ENCODE assay signal across 19 cellular contexts in genomic region chr1:231807498-231807897, GRCh38.
DNase-seq lines count a peak whose midpoint lies in the region; ATAC-seq and TF ChIP-seq lines count a peak whose summit lies in the region.
"Had no signal": no experiment of that assay in that cellular context is flagged by ENCODE, and none has a peak within 500 bp of the region (broad histone marks: within the 10 kb centered on the region; RNA-seq: fewer than 3 reads in every experiment).

No MANE protein-coding gene starts in this region.

- peaks cover 8% of the 10 kb centered on the region for H3K9me3 Mint-ChIP-seq in MCF 10A (ENCODE audit: unreplicated experiment)
- H3K9me3 Mint-ChIP-seq: activated CD8-positive, alpha-beta T cell treated with anti-CD3 and anti-CD28 coated beads for 36 hours; effector memory CD8-positive, alpha-beta T cell; natural killer cell had no signal

- intact Hi-C loops in MCF 10A (cut with micrococcal nuclease) = no loop called here
- intact Hi-C loops in breast epithelium (cut with DNase I; ENCODE audit: low total_unique reads) = no loop called here
- intact Hi-C loops in prostate gland (cut with DNase I) = no loop called here
- intact Hi-C loops in ovary (cut with DNase I) = no loop called here

- H3K27me3 Mint-ChIP-seq in MCF 10A (ENCODE audit: insufficient read depth, unreplicated experiment) = no peaks in the 10 kb centered on the region
- H3K27me3 Mint-ChIP-seq: activated CD8-positive, alpha-beta T cell treated with anti-CD3 and anti-CD28 coated beads for 36 hours had no signal

- ATAC-seq in HG03439 (IDR thresholded peaks at IDR 0.05; ENCODE audit: unreplicated experiment) = no peak
- ATAC-seq: effector memory CD8-positive, alpha-beta T cell; natural killer cell had no signal

- H3K4me1 ChIP-seq in breast epithelium (no peaks in the 10 kb centered on the region), prostate gland (replicated peaks) (no peaks in the 10 kb centered on the region), ovary (ENCODE audit: insufficient read depth) (no peaks in the 10 kb centered on the region)
- H3K4me1 ChIP-seq: pancreas had no signal

- no peak overlapping the region for H3K4me3 Mint-ChIP-seq in MCF 10A (ENCODE audit: unreplicated experiment)
- H3K4me3 Mint-ChIP-seq: activated CD8-positive, alpha-beta T cell treated with anti-CD3 and anti-CD28 coated beads for 36 hours; effector memory CD8-positive, alpha-beta T cell; natural killer cell had no signal

- no peak for DNase-seq in MCF 10A (ENCODE audit: unreplicated experiment)
- no peak for DNase-seq in breast epithelium (ENCODE audit: low spot score in 2 of 2)
- DNase-seq in NCI-H146 (lab: John Stamatoyannopoulos, UW) = peak; percentile 52
- peak; percentile 7 for DNase-seq in NCI-H69 (lab: John Stamatoyannopoulos, UW)
- DNase-seq in prostate gland (ENCODE audit: low spot score) = peak; percentile 15
- no peak for DNase-seq in ureter (ENCODE audit: low spot score)
- DNase-seq in ovary = no peak
- DNase-seq: activated CD4-positive, CD25-positive, alpha-beta regulatory T cell; activated CD8-positive, alpha-beta T cell treated with anti-CD3 and anti-CD28 coated beads for 36 hours; effector memory CD8-positive, alpha-beta T cell; esophagus squamous epithelium; GF-D8; natural killer cell; RPMI8226; T1000 had no signal

- 42% methylated on average over 2 of the region's 2 CpGs for WGBS in prostate gland
- WGBS in ovary, 3 donors = 69 to 81% (median 72%) methylated on average over 2 of the region's 2 CpGs

- BruUV-seq in MCF 10A (replicated peaks; lab: Mats Ljungman, UMichigan) = no TSS peak

- POLR2A ChIA-PET in MCF 10A (lab: Yijun Ruan, JAX) = interaction anchor here (1.0 kb wide), 1 partner anchor 10 kb away, joined by 3 read pairs; no protein-coding TSS in a partner anchor

- CTCF ChIA-PET in MCF 10A (lab: Yijun Ruan, JAX) = interaction anchor here (0.7 to 2.3 kb wide), 9 partner anchors 10 to 125 kb away, joined by 3 to 13 read pairs (median 5); no protein-coding TSS in a partner anchor

- H3K4me1 Mint-ChIP-seq in MCF 10A (ENCODE audit: insufficient read depth, unreplicated experiment) = peaks cover 28% of the 10 kb centered on the region
- H3K4me1 Mint-ChIP-seq: natural killer cell had no signal

- no peaks in the 10 kb centered on the region for H3K36me3 Mint-ChIP-seq in MCF 10A (ENCODE audit: insufficient read depth, unreplicated experiment)
- H3K36me3 Mint-ChIP-seq: natural killer cell had no signal

- H3K9me3 ChIP-seq in breast epithelium = peaks cover 0 to 5% of the 10 kb centered on the region in 2 donors
- no peaks in the 10 kb centered on the region for H3K9me3 ChIP-seq in prostate gland
- no peaks in the 10 kb centered on the region for H3K9me3 ChIP-seq in ovary
- H3K9me3 ChIP-seq: esophagus squamous epithelium, pancreas, suprapubic skin had no signal

- TF ChIP-seq EP300 in ovary (IDR thresholded peaks at IDR 0.05) = no peak

- H3K27ac ChIP-seq in breast epithelium (no peak overlapping the region), prostate gland (no peak overlapping the region), ovary (no peak overlapping the region)
- H3K27ac ChIP-seq: C4-2B, esophagus squamous epithelium, pancreas, suprapubic skin had no signal

- TF ChIP-seq POLR2A in breast epithelium (IDR thresholded peaks at IDR 0.05) = no peak
- TF ChIP-seq POLR2A in prostate gland (IDR thresholded peaks at IDR 0.05) = no peak
- TF ChIP-seq POLR2A in ovary (IDR thresholded peaks at IDR 0.05) = no peak

- TF ChIP-seq CTCF in MCF 10A (IDR thresholded peaks at IDR 0.05; ENCODE audit: unreplicated experiment) (no peak), breast epithelium (IDR thresholded peaks at IDR 0.05) (no peak), prostate gland (IDR thresholded peaks at IDR 0.05) (no peak), ovary (IDR thresholded peaks at IDR 0.05) (no peak)

- peak overlapping the region; percentile 65 for H3K27ac Mint-ChIP-seq in MCF 10A (ENCODE audit: low read depth, unreplicated experiment)
- H3K27ac Mint-ChIP-seq: activated CD8-positive, alpha-beta T cell treated with anti-CD3 and anti-CD28 coated beads for 36 hours; effector memory CD8-positive, alpha-beta T cell; natural killer cell had no signal

- H3K4me3 ChIP-seq in breast epithelium (no peak overlapping the region), prostate gland (no peak overlapping the region), ovary (no peak overlapping the region)
- H3K4me3 ChIP-seq: esophagus squamous epithelium, pancreas, suprapubic skin had no signal

- H3K36me3 ChIP-seq in breast epithelium (no peaks in the 10 kb centered on the region), prostate gland (no peaks in the 10 kb centered on the region), ovary (no peaks in the 10 kb centered on the region)
- H3K36me3 ChIP-seq: esophagus squamous epithelium, pancreas, suprapubic skin had no signal

- H3K27me3 ChIP-seq in breast epithelium (no peaks in the 10 kb centered on the region), prostate gland (replicated peaks; ENCODE audit: insufficient read depth) (no peaks in the 10 kb centered on the region), ovary (no peaks in the 10 kb centered on the region)
- H3K27me3 ChIP-seq: esophagus squamous epithelium, pancreas, suprapubic skin had no signal

Comparison
In these comparisons a context has a peak if more than half of its experiments do, and no peak if none do; other contexts are left out.
1. DNase-seq: peak in NCI-H146 (single experiment), NCI-H69 (single experiment) and prostate gland (single experiment); none in MCF 10A (single experiment), breast epithelium (0 of 2), ureter (single experiment) and ovary (0 of 5).